In genomic region chr15:43800286-43801136, GRCh38 we compare ENCODE assay signal across 8 cellular contexts. TPM values are rescaled to one million over a fixed set of nuclear protein-coding genes. Genes with fewer than 3 reads are reported as not detected.
DNase-seq lines count a peak whose midpoint lies in the region; ATAC-seq and TF ChIP-seq lines count a peak whose summit lies in the region.

HYPK (plus strand) TSS chr15:43800599; CDS start chr15:43800623, 24 bp downstream.

- H3K9me3 ChIP-seq in AG04450 (ENCODE audit: control insufficient read depth, insufficient read depth, low read length): peaks cover 3% of the 10 kb centered on the region; the same call in 1 of the 2 replicates

- peak within 1 kb of the TSS; percentile 98 for H3K27ac Mint-ChIP-seq in activated CD4-positive, alpha-beta T cell treated with anti-CD3 and anti-CD28 coated beads for 36 hours

- intact Hi-C loops in activated CD4-positive, alpha-beta T cell treated with anti-CD3 and anti-CD28 coated beads for 36 hours (cut with DNase I, micrococcal nuclease): loop anchor here (1.0 to 2.0 kb wide), 3 partner anchors 8 to 470 kb away; partner anchors contain the start of genes MFAP1 (in 2 of the 2), SERF2 (in 2 of the 2) and LCMT2 (in 1 of the 2)

- H3K27ac ChIP-seq in AG04450 (ENCODE audit: low read depth, low read length): peak within 1 kb of the TSS; percentile 57

- POLR2A ChIA-PET in AG04450 (lab: Yijun Ruan, JAX): interaction anchor here (0.6 to 2.0 kb wide), 7 partner anchors 9 to 736 kb away, joined by 3 to 18 read pairs (median 7); partner anchors contain the start of genes EIF3J, ELL3 and MFAP1
- POLR2A ChIA-PET in activated CD4-positive, alpha-beta T cell treated with anti-CD3 and anti-CD28 coated beads for 36 hours (lab: Charles Lee): interaction anchor here (0.6 to 1.5 kb wide), 7 partner anchors 9 to 32 kb away, joined by 3 to 15 read pairs (median 6); partner anchors contain the start of genes ELL3, MFAP1, SERF2 and WDR76

- no peaks in the 10 kb centered on the region for H3K27me3 Mint-ChIP-seq in activated CD4-positive, alpha-beta T cell treated with anti-CD3 and anti-CD28 coated beads for 36 hours

- DNase-seq in AG04450 (ENCODE audit: low read depth, low spot score): peak; percentile 64
- DNase-seq in NCI-H510A treated with DMSO at 0.1 percent for 48 hours (lab: John Stamatoyannopoulos, UW): peak; percentile 57
- DNase-seq in activated CD4-positive, alpha-beta T cell treated with anti-CD3 and anti-CD28 coated beads for 36 hours: peak; percentile 95
- DNase-seq in choroid plexus epithelial cell (ENCODE audit: low read depth): peak; percentile 93
- DNase-seq in kidney tubule cell (ENCODE audit: low spot score): peak; percentile 90
- peak; percentile 77 to 89 (median 82) for DNase-seq in stimulated activated CD4-positive, alpha-beta T cell treated with anti-CD3 and anti-CD28 coated beads, Interleukin-1b, Interleukin-23, amount 100 ng/mL, for 24 hours (ENCODE audit: low read depth in 4 of 4, low spot score in 1 of 4)

- peaks cover 43% of the 10 kb centered on the region for H3K4me1 Mint-ChIP-seq in activated CD4-positive, alpha-beta T cell treated with anti-CD3 and anti-CD28 coated beads for 36 hours

- H3K27me3 ChIP-seq in AG04450 (ENCODE audit: control insufficient read depth, insufficient read depth, low read length): no peaks in the 10 kb centered on the region

- TF ChIP-seq CTCF in AG04450 (IDR thresholded peaks at IDR 0.05; ENCODE audit: low read depth, low read length) (no peak), choroid plexus epithelial cell (conservative IDR thresholded peaks at IDR 0.05; ENCODE audit: low read depth, low read length) (no peak)

- H3K4me3 ChIP-seq in AG04450 (ENCODE audit: low read depth, low read length) (peak within 1 kb of the TSS; percentile 97), choroid plexus epithelial cell (ENCODE audit: low read depth, low read length) (peak within 1 kb of the TSS; percentile 95)

- peaks cover 70% of the 10 kb centered on the region for H3K36me3 Mint-ChIP-seq in activated CD4-positive, alpha-beta T cell treated with anti-CD3 and anti-CD28 coated beads for 36 hours (ENCODE audit: low read depth)

- CTCF ChIA-PET in AG04450 (lab: Charles Lee): interaction anchor here (0.5 kb wide), 1 partner anchor 777 kb away, joined by 7 read pairs; no protein-coding TSS in a partner anchor
- CTCF ChIA-PET in activated CD4-positive, alpha-beta T cell treated with anti-CD3 and anti-CD28 coated beads for 36 hours (lab: Charles Lee): interaction anchor here (0.7 to 1.5 kb wide), 6 partner anchors 12 to 30 kb away, joined by 3 to 5 read pairs (median 4); partner anchors contain the start of gene ELL3

- peak within 1 kb of the TSS; percentile 85 for H3K4me3 Mint-ChIP-seq in activated CD4-positive, alpha-beta T cell treated with anti-CD3 and anti-CD28 coated beads for 36 hours

- H3K9me3 Mint-ChIP-seq in activated CD4-positive, alpha-beta T cell treated with anti-CD3 and anti-CD28 coated beads for 36 hours (ENCODE audit: low read depth): no peaks in the 10 kb centered on the region

- ATAC-seq in GM18909 (IDR thresholded peaks at IDR 0.05; ENCODE audit: poor library complexity, unreplicated experiment): peak; percentile 91
- peak; percentile 98 for ATAC-seq in HG03175 (IDR thresholded peaks at IDR 0.05; ENCODE audit: unreplicated experiment)
- peak; percentile 97 for ATAC-seq in activated CD4-positive, alpha-beta T cell treated with anti-CD3 and anti-CD28 coated beads for 36 hours

RNA-seq across cellular contexts. Expression of gene HYPK, which starts in this region (rescaled TPM):
- polyA plus RNA-seq in AG04450 (2011; rRNA removed): 6.4 and 10.7 TPM in 2 replicates
- 5.4 and 5.8 TPM in 2 replicates for polyA minus RNA-seq in AG04450 (2011; rRNA and poly(A)+ RNA removed)
- total RNA-seq in activated CD4-positive, alpha-beta T cell treated with anti-CD3 and anti-CD28 coated beads for 36 hours: 10 to 100 TPM; 14.0 to 16.4 TPM

Comparison
In these comparisons a context has a peak if more than half of its experiments do, and no peak if none do; other contexts are left out.
1. Peak in every context shown above with its lines: DNase-seq, ATAC-seq, H3K4me3 ChIP-seq and H3K27ac ChIP-seq.